Comparison of ENCODE assay signal across 8 cellular contexts in the genomic region with DNA sequence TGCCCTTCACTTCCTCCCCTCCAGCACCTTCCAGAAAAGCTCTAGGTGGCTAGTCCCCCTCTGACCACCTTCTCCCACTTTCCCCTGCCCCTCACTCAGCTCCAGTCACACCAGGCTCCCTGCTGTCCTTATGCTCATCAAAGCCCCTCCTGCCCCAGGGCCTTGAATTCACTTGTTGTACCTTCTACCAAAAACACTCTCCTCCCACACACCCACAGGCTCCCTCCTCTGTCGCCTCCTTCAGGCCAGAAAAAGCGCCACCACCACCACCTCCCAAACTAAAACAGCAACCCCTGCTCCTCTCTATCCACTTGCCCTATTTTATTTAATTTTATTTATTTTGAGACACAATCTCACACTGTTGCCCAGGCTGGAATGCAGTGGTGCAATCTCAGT. TPM values are rescaled to one million over a fixed set of nuclear protein-coding genes. Genes with fewer than 3 reads are reported as not detected.
DNase-seq lines count a peak whose midpoint lies in the region; ATAC-seq and TF ChIP-seq lines count a peak whose summit lies in the region.

No MANE protein-coding gene starts in this region.

- H3K18ac ChIP-seq in mesendoderm (ENCODE audit: low read length): no peak overlapping the region

- H3K9ac ChIP-seq in mesendoderm (ENCODE audit: low read length): no peak overlapping the region

- H3K56ac ChIP-seq in mesendoderm (ENCODE audit: low read length): no peak overlapping the region

- H3K4me2 ChIP-seq in mesendoderm (ENCODE audit: low read length): no peak overlapping the region

- H3K4ac ChIP-seq in mesendoderm (ENCODE audit: low read depth, low read length): no peak overlapping the region

- no peaks in the 10 kb centered on the region for H3K36me3 ChIP-seq in mesendoderm (ENCODE audit: control insufficient read depth, insufficient read depth, low read length)

- no peak overlapping the region for H3K23ac ChIP-seq in mesendoderm (ENCODE audit: low read length)

- no peak overlapping the region for H2AK5ac ChIP-seq in mesendoderm (ENCODE audit: low read length)

- no peak overlapping the region for H4K5ac ChIP-seq in mesendoderm (ENCODE audit: low read length)

- peak; percentile 6 for DNase-seq in activated T-helper 9 cell treated with anti-CD3 and anti-CD28 coated beads, Interleukin-2, amount 50 U/mL, for 16 hours (ENCODE audit: low read depth)
- DNase-seq in mesendoderm: peak; percentile 45
- no peak for DNase-seq in SK-N-DZ (ENCODE audit: low spot score)
- no peak for DNase-seq in NCI-H128 (lab: John Stamatoyannopoulos, UW; ENCODE audit: unreplicated experiment)
- no peak for DNase-seq in GDM1 (lab: John Stamatoyannopoulos, UW)

- peak; percentile 28; the same call in 1 of the 2 replicates for TF ChIP-seq RAD21 in Ishikawa (IDR thresholded peaks at IDR 0.05; ENCODE audit: low read depth)

- no peaks in the 10 kb centered on the region for H3K4me1 ChIP-seq in mesendoderm (ENCODE audit: control insufficient read depth, low read depth, low read length)

- H2BK5ac ChIP-seq in mesendoderm (ENCODE audit: low read length): no peak overlapping the region

- no CpG with 5 or more reads among the region's 2 CpGs for WGBS in mesendoderm (ENCODE audit: extremely low coverage, insufficient coverage, low lambda C conversion rate)

- no peak overlapping the region for H4K8ac ChIP-seq in mesendoderm (ENCODE audit: low read depth, low read length)

- H2BK120ac ChIP-seq in mesendoderm (ENCODE audit: low read depth, low read length): no peak overlapping the region

- no peak for ATAC-seq in HG02763 (IDR thresholded peaks at IDR 0.05; ENCODE audit: unreplicated experiment)

- H3K79me2 ChIP-seq in mesendoderm (ENCODE audit: control insufficient read depth, insufficient read depth, low read length): no peaks in the 10 kb centered on the region

- no peak overlapping the region for H3K4me3 ChIP-seq in mesendoderm (ENCODE audit: low read length)

- H3K79me1 ChIP-seq in mesendoderm (ENCODE audit: low read length): no peaks in the 10 kb centered on the region

- H3K27ac ChIP-seq in C4-2B (peak overlapping the region; percentile 82), mesendoderm (ENCODE audit: low read depth, low read length) (no peak overlapping the region)

- no peak overlapping the region for H2BK15ac ChIP-seq in mesendoderm (replicated peaks; ENCODE audit: low read depth)

- no peaks in the 10 kb centered on the region for H3K27me3 ChIP-seq in mesendoderm (ENCODE audit: insufficient read depth, low read length, poor library complexity)

- TF ChIP-seq CTCF in C4-2B (conservative IDR thresholded peaks at IDR 0.05): no peak

- TF ChIP-seq EP300 in Ishikawa (IDR thresholded peaks at IDR 0.05; ENCODE audit: borderline replicate concordance): no peak

TF ChIP-seq in Ishikawa, 13 proteins besides CTCF, POLR2A, EP300 and RAD21:
- TF ChIP-seq TAF1 (IDR thresholded peaks at IDR 0.05; ENCODE audit: low read depth) (no peak), CREB1 (IDR thresholded peaks at IDR 0.05; ENCODE audit: low read depth) (no peak), CEBPB (IDR thresholded peaks at IDR 0.05) (no peak), ZBTB7A (IDR thresholded peaks at IDR 0.05; ENCODE audit: low read depth) (no peak), TEAD4 (IDR thresholded peaks at IDR 0.05) (no peak), NFIC (IDR thresholded peaks at IDR 0.05) (no peak), EGR1 (IDR thresholded peaks at IDR 0.05) (no peak), TCF12 (IDR thresholded peaks at IDR 0.05; ENCODE audit: low read depth) (no peak), YY1 (IDR thresholded peaks at IDR 0.05; ENCODE audit: low read depth) (no peak)
- TF ChIP-seq, protein P1, sequence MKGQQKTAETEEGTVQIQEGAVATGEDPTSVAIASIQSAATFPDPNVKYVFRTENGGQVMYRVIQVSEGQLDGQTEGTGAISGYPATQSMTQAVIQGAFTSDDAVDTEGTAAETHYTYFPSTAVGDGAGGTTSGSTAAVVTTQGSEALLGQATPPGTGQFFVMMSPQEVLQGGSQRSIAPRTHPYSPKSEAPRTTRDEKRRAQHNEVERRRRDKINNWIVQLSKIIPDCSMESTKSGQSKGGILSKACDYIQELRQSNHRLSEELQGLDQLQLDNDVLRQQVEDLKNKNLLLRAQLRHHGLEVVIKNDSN (IDR thresholded peaks at IDR 0.05): no peak

RNA-seq across cellular contexts. Expression of a gene that starts 4.8 kb away (rescaled TPM):
- not detected for polyA plus RNA-seq in mesendoderm (2013, experiment 1 of 2)
- polyA plus RNA-seq in mesendoderm (2013, experiment 2 of 2): not detected
- polyA plus RNA-seq in SK-N-DZ (2014; cell fraction: cytosol; rRNA removed): not detected in 2 replicates
- polyA plus RNA-seq in SK-N-DZ (2014; cell fraction: nucleus; rRNA removed): not detected in 2 replicates

RNA-seq across cellular contexts. Expression of a gene that starts 22.9 kb away (rescaled TPM):
- 0.53 TPM for polyA plus RNA-seq in mesendoderm (2013, experiment 1 of 2)
- polyA plus RNA-seq in mesendoderm (2013, experiment 2 of 2): 0.60 TPM
- 0.08 and 0.18 TPM in 2 replicates for polyA plus RNA-seq in SK-N-DZ (2014; cell fraction: cytosol; rRNA removed)
- 0.07 and 0.75 TPM in 2 replicates for polyA plus RNA-seq in SK-N-DZ (2014; cell fraction: nucleus; rRNA removed)

RNA-seq across cellular contexts. Expression of a gene that starts 50.5 kb away (rescaled TPM):
- polyA plus RNA-seq in mesendoderm (2013, experiment 1 of 2): 14.9 TPM
- polyA plus RNA-seq in mesendoderm (2013, experiment 2 of 2): 14.7 TPM
- polyA plus RNA-seq in SK-N-DZ (2014; cell fraction: cytosol; rRNA removed): 16.6 and 18.6 TPM in 2 replicates
- polyA plus RNA-seq in SK-N-DZ (2014; cell fraction: nucleus; rRNA removed): 8.1 and 8.3 TPM in 2 replicates

RNA-seq across cellular contexts. Expression of a gene that starts 54.3 kb away (rescaled TPM):
- polyA plus RNA-seq in mesendoderm (2013, experiment 1 of 2): 1.8 TPM
- 1.7 TPM for polyA plus RNA-seq in mesendoderm (2013, experiment 2 of 2)
- polyA plus RNA-seq in SK-N-DZ (2014; cell fraction: cytosol; rRNA removed): 0.08 and 0.69 TPM in 2 replicates
- 0.34 and 1.4 TPM in 2 replicates for polyA plus RNA-seq in SK-N-DZ (2014; cell fraction: nucleus; rRNA removed)

Comparison
In these comparisons a context has a peak if more than half of its experiments do, and no peak if none do; other contexts are left out.
1. DNase-seq: peak in activated T-helper 9 cell treated with anti-CD3 and anti-CD28 coated beads, Interleukin-2, amount 50 U/mL, for 16 hours (single experiment) and mesendoderm (single experiment); none in SK-N-DZ (single experiment), NCI-H128 (single experiment) and GDM1 (single experiment).